ENCODE assay signal across 2 cellular contexts in genomic region chr1:2340086-2340917, GRCh38.
A peak's percentile ranks its signal among the peaks of the same experiment; 100 is the strongest.
TF ChIP-seq lines count a peak whose summit lies in the region.

No MANE protein-coding gene starts in this region.

TF ChIP-seq in HepG2, 621 proteins besides CTCF, POLR2A, EP300 and RAD21:
- TF ChIP-seq MNT (IDR thresholded peaks at IDR 0.05) (peak; percentile 76), ZFP41 (CRISPR knock-in tag; IDR thresholded peaks at IDR 0.05; ENCODE audit: borderline replicate concordance) (no peak), ZNF574 (CRISPR knock-in tag; IDR thresholded peaks at IDR 0.05) (no peak), ZNF790 (CRISPR knock-in tag; IDR thresholded peaks at IDR 0.05; ENCODE audit: borderline replicate concordance) (no peak)
TF ChIP-seq in HepG2: peak in this region for 1.

TF ChIP-seq in H1, 55 proteins besides CTCF, POLR2A, EP300 and RAD21:
- TF ChIP-seq EGR1 (IDR thresholded peaks at IDR 0.05; ENCODE audit: borderline replicate concordance, low read depth, low read length) (peak; percentile 81), FOSL1 (IDR thresholded peaks at IDR 0.05; ENCODE audit: insufficient read depth, low read depth, low read length) (peak; percentile 62; the same call in 1 of the 2 replicates), RXRA (IDR thresholded peaks at IDR 0.05; ENCODE audit: insufficient read depth, low read depth, low read length) (no peak)
